In genomic region chr4:102344955-102345794, GRCh38 we compare ENCODE assay signal across 8 cellular contexts. TPM values are rescaled to one million over a fixed set of nuclear protein-coding genes. Genes with fewer than 3 reads are reported as not detected.
DNase-seq lines count a peak whose midpoint lies in the region; ATAC-seq and TF ChIP-seq lines count a peak whose summit lies in the region.

SLC39A8 (minus strand) TSS chr4:102345482; CDS start chr4:102344662, 820 bp downstream.

- peak; percentile 85 for ATAC-seq in GM19023 (IDR thresholded peaks at IDR 0.05; ENCODE audit: unreplicated experiment)
- ATAC-seq in HG03175 (IDR thresholded peaks at IDR 0.05; ENCODE audit: unreplicated experiment): peak; percentile 84
- peak; percentile 81 for ATAC-seq in central memory CD8-positive, alpha-beta T cell (replicated peaks; ENCODE audit: extremely low read depth, poor library complexity, severe bottlenecking)

- peak within 1 kb of the TSS; percentile 87 for H3K4me3 Mint-ChIP-seq in central memory CD8-positive, alpha-beta T cell

- no peaks in the 10 kb centered on the region for H3K36me3 ChIP-seq in kidney epithelial cell (ENCODE audit: control insufficient read depth, insufficient read depth, low read length)

- DNase-seq in AG20443 (ENCODE audit: low spot score) (peak; percentile 94), NCI-H460 (ENCODE audit: extremely low read depth, low read depth) (peak; percentile 87), kidney epithelial cell (ENCODE audit: low read depth) (peak; percentile 50)
- DNase-seq in activated CD4-positive, CD25-positive, alpha-beta regulatory T cell treated with anti-CD3 and anti-CD28 coated beads, Interleukin-2, amount 50 U/mL, for 72 hours: peak; percentile 85
- DNase-seq in central memory CD8-positive, alpha-beta T cell (ENCODE audit: low spot score in 2 of 2): peak; percentile 69 to 77
- peak; percentile 86 to 88 for DNase-seq in stimulated activated CD4-positive, alpha-beta T cell treated with anti-CD3 and anti-CD28 coated beads, Interleukin-15, amount 100 ng/mL, for 48 hours (ENCODE audit: low read depth in 2 of 2)

- TF ChIP-seq CTCF in kidney epithelial cell (IDR thresholded peaks at IDR 0.05; ENCODE audit: insufficient read depth, low read length, poor library complexity, severe bottlenecking): peak; percentile 79

- peak within 1 kb of the TSS; percentile 55 for H3K4me3 ChIP-seq in kidney epithelial cell (ENCODE audit: low read depth, low read length)

- H3K36me3 Mint-ChIP-seq in central memory CD8-positive, alpha-beta T cell (ENCODE audit: insufficient read depth): peaks cover 16% of the 10 kb centered on the region

- no peaks in the 10 kb centered on the region for H3K27me3 Mint-ChIP-seq in central memory CD8-positive, alpha-beta T cell

- no peaks in the 10 kb centered on the region for H3K9me3 Mint-ChIP-seq in central memory CD8-positive, alpha-beta T cell

- peaks cover 23% of the 10 kb centered on the region for H3K4me1 Mint-ChIP-seq in central memory CD8-positive, alpha-beta T cell

- H3K27me3 ChIP-seq in kidney epithelial cell (ENCODE audit: control insufficient read depth, insufficient read depth, low read length): no peaks in the 10 kb centered on the region

- H3K27ac Mint-ChIP-seq in central memory CD8-positive, alpha-beta T cell (ENCODE audit: low read depth): peak within 1 kb of the TSS; percentile 94

RNA-seq across cellular contexts. Expression of gene SLC39A8, which starts in this region (rescaled TPM):
- total RNA-seq in NCI-H460 (2014; rRNA removed; shearing (Covaris generic)): 650 and 658 TPM in 2 replicates
- 233 and 320 TPM in 2 replicates for polyA plus RNA-seq in NCI-H460 (2014; cell fraction: nucleus; rRNA removed)
- total RNA-seq in kidney epithelial cell: 15.8 and 18.8 TPM in 2 replicates

Comparison
In these comparisons a context has a peak if more than half of its experiments do, and no peak if none do; other contexts are left out.
1. Peak in every context shown above with its lines: DNase-seq, ATAC-seq and H3K4me3 ChIP-seq.
2. RNA of gene SLC39A8 (total RNA-seq): 650 to 658 TPM in NCI-H460; 15.8 to 18.8 TPM in kidney epithelial cell; every median in the first group is over 10 times any median in the second.